ENCODE assay signal across 28 cellular contexts in the genomic region with DNA sequence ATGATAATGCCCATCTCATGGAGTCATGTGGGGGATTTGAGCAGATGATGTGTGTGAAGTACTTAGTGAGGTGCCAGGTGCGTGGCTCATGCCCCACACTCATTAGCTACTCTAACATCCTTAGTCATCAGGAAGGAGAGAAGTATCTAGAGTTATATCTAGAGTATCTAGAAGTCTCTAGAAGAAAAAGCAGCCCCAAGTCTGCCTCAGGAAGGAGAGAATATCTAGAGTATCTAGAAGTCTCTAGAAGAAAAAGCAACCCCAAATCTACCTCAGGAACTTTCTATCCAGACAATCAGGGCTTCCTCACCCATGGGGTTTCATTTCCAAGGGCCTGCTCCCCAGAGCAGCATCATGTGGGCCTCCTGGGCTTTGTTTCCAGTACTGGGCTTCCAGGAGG. TPM values are rescaled to one million over a fixed set of nuclear protein-coding genes. Genes with fewer than 3 reads are reported as not detected.
DNase-seq lines count a peak whose midpoint lies in the region; ATAC-seq, FAIRE-seq and TF ChIP-seq lines count a peak whose summit lies in the region.
"Had no signal": no experiment of that assay in that cellular context is flagged by ENCODE, and none has a peak within 500 bp of the region (broad histone marks: within the 10 kb centered on the region; RNA-seq: fewer than 3 reads in every experiment).

No MANE protein-coding gene starts in this region.

- in situ Hi-C loops in HepG2 (cut with HindIII; ENCODE audit: extremely low pct_ligation_motif_present, low pct_unique_long_range_greater_than_20kb): loop anchor here (5.0 kb wide), 2 partner anchors 33 to 78 kb away; a partner anchor contains a TSS

- H3K4me3 ChIP-seq in HepG2 (replicated peaks in 1 of 3; ENCODE audit: insufficient read depth in 1 of 3, low read depth in 2 of 3, low read length in 3 of 3) (no peak overlapping the region), right lobe of liver (no peak overlapping the region), right cardiac atrium (ENCODE audit: low read length) (no peak overlapping the region), thyroid gland (replicated peaks in 1 of 3) (no peak overlapping the region), gastroesophageal sphincter (no peak overlapping the region)
- H3K4me3 ChIP-seq: GM12878, lower lobe of right lung, upper lobe of left lung had no signal

- H3K36me3 Mint-ChIP-seq in activated CD4-positive, alpha-beta T cell treated with anti-CD3 and anti-CD28 coated beads for 36 hours (ENCODE audit: low read depth): peaks cover 32% of the 10 kb centered on the region

- no peaks in the 10 kb centered on the region for H3K27me3 Mint-ChIP-seq in activated CD4-positive, alpha-beta T cell treated with anti-CD3 and anti-CD28 coated beads for 36 hours
- H3K27me3 Mint-ChIP-seq: activated naive CD8-positive, alpha-beta T cell treated with anti-CD3 and anti-CD28 coated beads, Interleukin-2, amount 10 ng/mL, durations not matched to agents 7 days and 5 days; progenitor cell of endocrine pancreas had no signal

- no peak overlapping the region for H3K9ac ChIP-seq in HepG2 (ENCODE audit: insufficient read depth, low read depth, low read length)
- H3K9ac ChIP-seq: SK-N-SH had no signal

- H3K9me3 ChIP-seq in HepG2 (ENCODE audit: low read length) (no peaks in the 10 kb centered on the region), right lobe of liver (no peaks in the 10 kb centered on the region), right cardiac atrium (ENCODE audit: control insufficient read depth, low read length) (no peaks in the 10 kb centered on the region), thyroid gland (no peaks in the 10 kb centered on the region), gastroesophageal sphincter (no peaks in the 10 kb centered on the region)
- H3K9me3 ChIP-seq: lower lobe of right lung, SK-N-SH, upper lobe of left lung had no signal

- no peak overlapping the region for H3K4me3 Mint-ChIP-seq in activated CD4-positive, alpha-beta T cell treated with anti-CD3 and anti-CD28 coated beads for 36 hours
- H3K4me3 Mint-ChIP-seq: activated naive CD8-positive, alpha-beta T cell treated with anti-CD3 and anti-CD28 coated beads, Interleukin-2, amount 10 ng/mL, durations not matched to agents 7 days and 5 days had no signal

- TF ChIP-seq EP300 in HepG2 (IDR thresholded peaks at IDR 0.05; ENCODE audit: low read depth in 2 of 2, low read length in 2 of 2) (no peak), HepG2 (CRISPR knock-in tag; IDR thresholded peaks at IDR 0.05; ENCODE audit: borderline replicate concordance) (no peak), gastroesophageal sphincter (IDR thresholded peaks at IDR 0.05) (no peak)

- no peaks in the 10 kb centered on the region for H3K9me3 Mint-ChIP-seq in activated CD4-positive, alpha-beta T cell treated with anti-CD3 and anti-CD28 coated beads for 36 hours (ENCODE audit: low read depth)
- H3K9me3 Mint-ChIP-seq: activated naive CD8-positive, alpha-beta T cell treated with anti-CD3 and anti-CD28 coated beads, Interleukin-2, amount 10 ng/mL, durations not matched to agents 7 days and 5 days had no signal

- TF ChIP-seq CTCF in HepG2 (CRISPR knock-in tag; IDR thresholded peaks at IDR 0.05): no peak
- TF ChIP-seq CTCF in right lobe of liver (IDR thresholded peaks at IDR 0.05): no peak
- TF ChIP-seq CTCF in thyroid gland (IDR thresholded peaks at IDR 0.05): no peak
- TF ChIP-seq CTCF in gastroesophageal sphincter (IDR thresholded peaks at IDR 0.05): no peak

- peaks cover 19% of the 10 kb centered on the region for H3K4me1 Mint-ChIP-seq in activated CD4-positive, alpha-beta T cell treated with anti-CD3 and anti-CD28 coated beads for 36 hours

- 88% methylated on average over 1 of the region's 1 CpG for WGBS in HepG2 (ENCODE audit: low lambda C conversion rate)
- WGBS in right lobe of liver (ENCODE audit: insufficient coverage, low coverage, low lambda C conversion rate, missing lambda C conversion rate): 100% methylated on average over 1 of the region's 1 CpG
- 75% methylated on average over 1 of the region's 1 CpG for WGBS in right cardiac atrium
- WGBS in thyroid gland, 2 donors: 62 to 100% methylated on average over 1 of the region's 1 CpG
- 100% methylated on average over 1 of the region's 1 CpG; no CpG with 5 or more reads in 1 of the 2 donors for WGBS in gastroesophageal sphincter (ENCODE audit: low coverage in 1 of 2), 2 donors

- no peak for DNase-seq in activated CD4-positive, alpha-beta T cell treated with anti-CD3 and anti-CD28 coated beads for 36 hours
- DNase-seq in activated CD4-positive, alpha-beta T cell treated with anti-CD3 and anti-CD28 coated beads for 48 hours: no peak
- no peak for DNase-seq in HepG2 (ENCODE audit: low spot score)
- no peak for DNase-seq in right lobe of liver
- DNase-seq in right cardiac atrium: no peak
- no peak for DNase-seq in thyroid gland
- DNase-seq in central memory CD4-positive, alpha-beta T cell: no peak
- DNase-seq: activated CD4-positive, alpha-beta T cell treated with anti-CD3 and anti-CD28 coated beads, Interleukin-2, amount 50 U/mL, for 48 hours; activated naive CD8-positive, alpha-beta T cell treated with anti-CD3 and anti-CD28 coated beads, Interleukin-2, amount 10 ng/mL, durations not matched to agents 7 days and 5 days; activated T-cell treated with anti-CD3 and anti-CD28 coated beads for 4 hours; AML-193; islet precursor cell; lower lobe of right lung; NCI-H1105 treated with DMSO at 0.1 percent for 48 hours; NCI-H2029 treated with DMSO at 0.1 percent for 48 hours; NCI-H345; NCI-H774; SK-N-SH; upper lobe of left lung had no signal

- H3K27ac ChIP-seq in HepG2 (ENCODE audit: extremely low read length, insufficient read depth, low read length) (no peak overlapping the region), right lobe of liver (no peak overlapping the region), right cardiac atrium (ENCODE audit: low read length) (peak overlapping the region; percentile 90), thyroid gland (peak overlapping the region; percentile 52 to 70 (median 63)), gastroesophageal sphincter (peak overlapping the region in 1 of 4 donors; percentile 46)
- H3K27ac ChIP-seq: 22Rv1, lower lobe of right lung, RWPE1, upper lobe of left lung, VCaP had no signal

- intact Hi-C loops in activated CD4-positive, alpha-beta T cell treated with anti-CD3 and anti-CD28 coated beads for 36 hours (cut with DNase I, micrococcal nuclease): no loop called here
- intact Hi-C loops in HepG2 (cut with micrococcal nuclease; ENCODE audit: unreplicated experiment): no loop called here
- intact Hi-C loops in right lobe of liver (cut with DNase I): no loop called here
- intact Hi-C loops in right cardiac atrium (cut with DNase I): no loop called here
- intact Hi-C loops in thyroid gland (cut with DNase I): no loop called here

- H4K20me1 ChIP-seq in HepG2 (ENCODE audit: insufficient read depth, low read length): no peaks in the 10 kb centered on the region

- H2AFZ ChIP-seq in HepG2 (ENCODE audit: low read length): no peak overlapping the region

- H3K27me3 ChIP-seq in HepG2 (ENCODE audit: control insufficient read depth in 1 of 2, insufficient read depth in 2 of 2, low read length in 2 of 2) (no peaks in the 10 kb centered on the region; a peak in 1 of 5 replicates), right lobe of liver (no peaks in the 10 kb centered on the region), right cardiac atrium (ENCODE audit: control insufficient read depth, insufficient read depth) (no peaks in the 10 kb centered on the region), thyroid gland (no peaks in the 10 kb centered on the region), gastroesophageal sphincter (no peaks in the 10 kb centered on the region)
- H3K27me3 ChIP-seq: upper lobe of left lung had no signal

- peak overlapping the region; percentile 67 for H3K27ac Mint-ChIP-seq in activated CD4-positive, alpha-beta T cell treated with anti-CD3 and anti-CD28 coated beads for 36 hours
- H3K27ac Mint-ChIP-seq: activated naive CD8-positive, alpha-beta T cell treated with anti-CD3 and anti-CD28 coated beads, Interleukin-2, amount 10 ng/mL, durations not matched to agents 7 days and 5 days; progenitor cell of endocrine pancreas had no signal

- ATAC-seq in activated CD4-positive, alpha-beta T cell treated with anti-CD3 and anti-CD28 coated beads for 36 hours: no peak
- no peak for ATAC-seq in HepG2
- ATAC-seq in right lobe of liver: no peak
- no peak for ATAC-seq in right cardiac atrium
- no peak for ATAC-seq in gastroesophageal sphincter
- ATAC-seq: GM12878, lower lobe of right lung had no signal

- TF ChIP-seq POLR2A in HepG2 (IDR thresholded peaks at IDR 0.05; ENCODE audit: insufficient read depth in 1 of 2, low read depth in 2 of 2, low read length in 2 of 2) (no peak), right lobe of liver (IDR thresholded peaks at IDR 0.05) (no peak), thyroid gland (IDR thresholded peaks at IDR 0.05) (no peak), gastroesophageal sphincter (IDR thresholded peaks at IDR 0.05) (no peak)

- POLR2A ChIA-PET in activated CD4-positive, alpha-beta T cell treated with anti-CD3 and anti-CD28 coated beads for 36 hours (lab: Charles Lee): no interaction called here
- POLR2A ChIA-PET in HepG2 (lab: Yijun Ruan, JAX): no interaction called here

- H3K4me1 ChIP-seq in HepG2 (ENCODE audit: insufficient read depth, low read length): no peaks in the 10 kb centered on the region
- H3K4me1 ChIP-seq in right lobe of liver: no peaks in the 10 kb centered on the region
- peaks cover 6% of the 10 kb centered on the region for H3K4me1 ChIP-seq in right cardiac atrium (ENCODE audit: control insufficient read depth, insufficient read depth, low read length)
- H3K4me1 ChIP-seq in thyroid gland: peaks cover 12 to 27% of the 10 kb centered on the region in 2 donors
- peaks cover 0 to 30% (median 0%) of the 10 kb centered on the region in 3 donors for H3K4me1 ChIP-seq in gastroesophageal sphincter
- H3K4me1 ChIP-seq: lower lobe of right lung, upper lobe of left lung had no signal

- FAIRE-seq in HepG2 (lab: Jason Lieb, UNC): no peak
- FAIRE-seq: colon, endometrium, GM12878, H1 had no signal

- BruUV-seq in HepG2 (replicated peaks; lab: Mats Ljungman, UMichigan): TSS peak; percentile 8

- no peak overlapping the region for H3K4me2 ChIP-seq in HepG2 (ENCODE audit: low read depth, low read length)
- H3K4me2 ChIP-seq: SK-N-SH had no signal

- CTCF ChIA-PET in activated CD4-positive, alpha-beta T cell treated with anti-CD3 and anti-CD28 coated beads for 36 hours (lab: Charles Lee): interaction anchor here (0.6 to 6.8 kb wide), 6 partner anchors 9 to 336 kb away, joined by 3 to 78 read pairs (median 3); a partner anchor contains a TSS
- CTCF ChIA-PET in HepG2 (lab: Yijun Ruan, JAX; ENCODE audit: low intra/inter-chr PET ratio, low total read pairs): no interaction called here

- H3K36me3 ChIP-seq in HepG2 (replicated peaks in 1 of 2; ENCODE audit: control insufficient read depth in 1 of 2, insufficient read depth in 2 of 2, low read length in 2 of 2) (peaks cover 5 to 17% of the 10 kb centered on the region in 2 experiments; a peak in 4 of 5 replicates), right lobe of liver (peaks cover 0 to 9% (median 0%) of the 10 kb centered on the region in 4 donors), thyroid gland (peaks cover 25 to 30% of the 10 kb centered on the region in 2 donors), gastroesophageal sphincter (peaks cover 0 to 44% of the 10 kb centered on the region in 2 donors)

- no peaks in the 10 kb centered on the region for H3K79me2 ChIP-seq in HepG2 (ENCODE audit: insufficient read depth, low read length)

- no peak for TF ChIP-seq RAD21 in HepG2 (CRISPR knock-in tag; IDR thresholded peaks at IDR 0.05)

RNA-seq across cellular contexts. Expression of a gene that starts 24.7 kb away (rescaled TPM):
- 1 to 10 TPM; 2.5 to 2.6 TPM for total RNA-seq in activated CD4-positive, alpha-beta T cell treated with anti-CD3 and anti-CD28 coated beads for 36 hours
- not detected in 2 replicates for total RNA-seq in HepG2 (2016; rRNA removed; fragmentation: Illumina TruSeq; extraction: Trizol)
- not detected in 2 replicates for total RNA-seq in HepG2 (2016; cell fraction: cytosol; rRNA removed; fragmentation: Illumina TruSeq; extraction: Trizol; ENCODE audit: low read depth)
- 0.03 TPM in 1 of 2 replicates, not detected in the other for total RNA-seq in HepG2 (2016; cell fraction: insoluble cytoplasmic fraction; rRNA removed; fragmentation: Illumina TruSeq; extraction: Trizol)
- not detected in 2 replicates for total RNA-seq in HepG2 (2016; cell fraction: membrane; rRNA removed; fragmentation: Illumina TruSeq; extraction: Trizol)
- total RNA-seq in HepG2 (2016; cell fraction: nucleus; rRNA removed; fragmentation: Illumina TruSeq; extraction: Trizol): not detected in 2 replicates
- polyA plus RNA-seq in HepG2 (2011; rRNA removed): not detected in 2 replicates
- polyA plus RNA-seq in HepG2 (2011; cell fraction: cytosol; rRNA removed): under 0.01 TPM in 1 of 2 replicates, not detected in the other
- polyA plus RNA-seq in HepG2 (2011; cell fraction: nucleus; rRNA removed): 0.02 TPM in 1 of 2 replicates, not detected in the other
- 0.01 and 0.04 TPM in 2 replicates for polyA plus RNA-seq in HepG2 (2012)
- polyA plus RNA-seq in HepG2 (2016; cell fraction: cytosol; fragmentation: Illumina TruSeq; extraction: Trizol; ENCODE audit: low read depth): 0.01 TPM in 1 of 2 replicates, not detected in the other
- not detected in 2 replicates for polyA plus RNA-seq in HepG2 (2016; cell fraction: insoluble cytoplasmic fraction; fragmentation: Illumina TruSeq; extraction: Trizol; ENCODE audit: low read depth)
- polyA plus RNA-seq in HepG2 (2016; cell fraction: membrane; fragmentation: Illumina TruSeq; extraction: Trizol; ENCODE audit: low read depth): not detected in 2 replicates
- polyA plus RNA-seq in HepG2 (2016; cell fraction: nucleus; fragmentation: Illumina TruSeq; extraction: Trizol; ENCODE audit: insufficient read depth, low read depth): not detected in 2 replicates
- 0.63 TPM in 1 of 2 replicates, not detected in the other for polyA minus RNA-seq in HepG2 (2011; rRNA and poly(A)+ RNA removed; ENCODE audit: low replicate concordance)
- not detected in 2 replicates for polyA minus RNA-seq in HepG2 (2011; cell fraction: cytosol; rRNA and poly(A)+ RNA removed)
- polyA minus RNA-seq in HepG2 (2011; cell fraction: nucleus; rRNA and poly(A)+ RNA removed): under 0.01 TPM in 1 of 2 replicates, not detected in the other
- under 1 TPM in 3 of 6 experiments, not detected in 3; 0.04 to 0.06 (median 0.06) TPM for total RNA-seq in right lobe of liver
- 1 to 10 TPM; 4.1 to 5.2 (median 4.6) TPM for total RNA-seq in right cardiac atrium
- polyA plus RNA-seq in right cardiac atrium: 1.9 TPM
- 10 to 100 TPM; 15.7 to 54.2 (median 21.1) TPM for total RNA-seq in thyroid gland
- 10 to 100 TPM in 1 of 4 donors, 1 to 10 TPM in 3; 5.5 to 10.0 (median 8.7) TPM for total RNA-seq in gastroesophageal sphincter

RNA-seq across cellular contexts. Expression of a gene that starts 33.1 kb away (rescaled TPM):
- 100 to 1,000 TPM; 178 to 218 TPM for total RNA-seq in activated CD4-positive, alpha-beta T cell treated with anti-CD3 and anti-CD28 coated beads for 36 hours
- total RNA-seq in HepG2 (2016; rRNA removed; fragmentation: Illumina TruSeq; extraction: Trizol) (41.2 and 48.5 TPM in 2 replicates), right lobe of liver (10 to 100 TPM; 16.6 to 21.4 (median 18.6) TPM), right cardiac atrium (100 to 1,000 TPM; 167 to 260 (median 225) TPM), thyroid gland (100 to 1,000 TPM in 1 of 4 donors, 10 to 100 TPM in 3; 66.1 to 147 (median 97.5) TPM), gastroesophageal sphincter (10 to 100 TPM; 18.7 to 30.2 (median 22.4) TPM)
- total RNA-seq in HepG2 (2016; cell fraction: cytosol; rRNA removed; fragmentation: Illumina TruSeq; extraction: Trizol; ENCODE audit: low read depth): 18.9 and 21.3 TPM in 2 replicates
- total RNA-seq in HepG2 (2016; cell fraction: insoluble cytoplasmic fraction; rRNA removed; fragmentation: Illumina TruSeq; extraction: Trizol): 40.5 and 43.9 TPM in 2 replicates
- 51.7 and 60.5 TPM in 2 replicates for total RNA-seq in HepG2 (2016; cell fraction: membrane; rRNA removed; fragmentation: Illumina TruSeq; extraction: Trizol)
- 21.2 and 24.7 TPM in 2 replicates for total RNA-seq in HepG2 (2016; cell fraction: nucleus; rRNA removed; fragmentation: Illumina TruSeq; extraction: Trizol)
- polyA plus RNA-seq in HepG2 (2011; rRNA removed) (39.9 and 46.2 TPM in 2 replicates), right cardiac atrium (181 TPM)
- polyA plus RNA-seq in HepG2 (2011; cell fraction: cytosol; rRNA removed): 40.2 and 41.3 TPM in 2 replicates
- 23.0 and 28.1 TPM in 2 replicates for polyA plus RNA-seq in HepG2 (2011; cell fraction: nucleus; rRNA removed)
- 21.8 and 22.2 TPM in 2 replicates for polyA plus RNA-seq in HepG2 (2012)
- 23.5 and 31.3 TPM in 2 replicates for polyA plus RNA-seq in HepG2 (2016; cell fraction: cytosol; fragmentation: Illumina TruSeq; extraction: Trizol; ENCODE audit: low read depth)
- polyA plus RNA-seq in HepG2 (2016; cell fraction: insoluble cytoplasmic fraction; fragmentation: Illumina TruSeq; extraction: Trizol; ENCODE audit: low read depth): 53.8 and 56.3 TPM in 2 replicates
- 50.2 and 54.3 TPM in 2 replicates for polyA plus RNA-seq in HepG2 (2016; cell fraction: membrane; fragmentation: Illumina TruSeq; extraction: Trizol; ENCODE audit: low read depth)
- polyA plus RNA-seq in HepG2 (2016; cell fraction: nucleus; fragmentation: Illumina TruSeq; extraction: Trizol; ENCODE audit: insufficient read depth, low read depth): 31.0 and 31.6 TPM in 2 replicates
- polyA minus RNA-seq in HepG2 (2011; rRNA and poly(A)+ RNA removed; ENCODE audit: low replicate concordance): 48.5 and 89.7 TPM in 2 replicates
- polyA minus RNA-seq in HepG2 (2011; cell fraction: cytosol; rRNA and poly(A)+ RNA removed): 15.7 and 16.5 TPM in 2 replicates
- polyA minus RNA-seq in HepG2 (2011; cell fraction: nucleus; rRNA and poly(A)+ RNA removed): 13.4 and 16.9 TPM in 2 replicates

RNA-seq across cellular contexts. Expression of a gene that starts 38.4 kb away (rescaled TPM):
- 100 to 1,000 TPM; 265 to 269 TPM for total RNA-seq in activated CD4-positive, alpha-beta T cell treated with anti-CD3 and anti-CD28 coated beads for 36 hours
- total RNA-seq in HepG2 (2016; rRNA removed; fragmentation: Illumina TruSeq; extraction: Trizol) (0.73 and 0.91 TPM in 2 replicates), right lobe of liver (10 to 100 TPM in 4 of 6 experiments, 1 to 10 TPM in 2; 5.3 to 28.1 (median 17.8) TPM), right cardiac atrium (10 to 100 TPM in 3 of 4 donors, 1 to 10 TPM in 1; 9.1 to 27.8 (median 11.2) TPM), thyroid gland (10 to 100 TPM; 31.0 to 78.1 (median 48.0) TPM), gastroesophageal sphincter (1 to 10 TPM in 3 of 4 donors, under 1 TPM in 1; 0.99 to 9.3 (median 3.6) TPM)
- 0.20 and 0.44 TPM in 2 replicates for total RNA-seq in HepG2 (2016; cell fraction: cytosol; rRNA removed; fragmentation: Illumina TruSeq; extraction: Trizol; ENCODE audit: low read depth)
- total RNA-seq in HepG2 (2016; cell fraction: insoluble cytoplasmic fraction; rRNA removed; fragmentation: Illumina TruSeq; extraction: Trizol): 0.82 and 1.2 TPM in 2 replicates
- 1.2 and 1.4 TPM in 2 replicates for total RNA-seq in HepG2 (2016; cell fraction: membrane; rRNA removed; fragmentation: Illumina TruSeq; extraction: Trizol)
- total RNA-seq in HepG2 (2016; cell fraction: nucleus; rRNA removed; fragmentation: Illumina TruSeq; extraction: Trizol): 0.81 and 0.85 TPM in 2 replicates
- polyA plus RNA-seq in HepG2 (2011; rRNA removed) (1.5 and 2.8 TPM in 2 replicates), right cardiac atrium (8.0 TPM)
- polyA plus RNA-seq in HepG2 (2011; cell fraction: cytosol; rRNA removed): 1.5 and 1.7 TPM in 2 replicates
- polyA plus RNA-seq in HepG2 (2011; cell fraction: nucleus; rRNA removed): 4.4 and 7.4 TPM in 2 replicates
- polyA plus RNA-seq in HepG2 (2012): 2.1 and 2.9 TPM in 2 replicates
- 0.21 and 0.27 TPM in 2 replicates for polyA plus RNA-seq in HepG2 (2016; cell fraction: cytosol; fragmentation: Illumina TruSeq; extraction: Trizol; ENCODE audit: low read depth)
- 1.9 and 2.2 TPM in 2 replicates for polyA plus RNA-seq in HepG2 (2016; cell fraction: insoluble cytoplasmic fraction; fragmentation: Illumina TruSeq; extraction: Trizol; ENCODE audit: low read depth)
- polyA plus RNA-seq in HepG2 (2016; cell fraction: membrane; fragmentation: Illumina TruSeq; extraction: Trizol; ENCODE audit: low read depth): 0.84 and 1.0 TPM in 2 replicates
- 1.9 and 3.2 TPM in 2 replicates for polyA plus RNA-seq in HepG2 (2016; cell fraction: nucleus; fragmentation: Illumina TruSeq; extraction: Trizol; ENCODE audit: insufficient read depth, low read depth)
- 1.9 and 6.3 TPM in 2 replicates for polyA minus RNA-seq in HepG2 (2011; rRNA and poly(A)+ RNA removed; ENCODE audit: low replicate concordance)
- 1.6 and 2.8 TPM in 2 replicates for polyA minus RNA-seq in HepG2 (2011; cell fraction: cytosol; rRNA and poly(A)+ RNA removed)
- 2.6 and 4.6 TPM in 2 replicates for polyA minus RNA-seq in HepG2 (2011; cell fraction: nucleus; rRNA and poly(A)+ RNA removed)

Comparison
In these comparisons a context has a peak if more than half of its experiments do, and no peak if none do; other contexts are left out.
1. H3K27ac ChIP-seq: peak in right cardiac atrium (single experiment) and thyroid gland (3 of 3); none in HepG2 (single experiment) and right lobe of liver (0 of 3).